In genomic region chr6:53059648-53060589, GRCh38 we compare ENCODE assay signal across 8 cellular contexts. TPM values are rescaled to one million over a fixed set of nuclear protein-coding genes. Genes with fewer than 3 reads are reported as not detected.
DNase-seq lines count a peak whose midpoint lies in the region; ATAC-seq and TF ChIP-seq lines count a peak whose summit lies in the region.

No MANE protein-coding gene starts in this region.

- no peaks in the 10 kb centered on the region for H3K9me3 Mint-ChIP-seq in activated B cell treated with CpG ODN at 0.5 μM for 24 hours

- H3K4me1 ChIP-seq in right cardiac atrium (ENCODE audit: control insufficient read depth, insufficient read depth, low read length) (peaks cover 6% of the 10 kb centered on the region), smooth muscle cell (ENCODE audit: low read depth) (peaks cover 18% of the 10 kb centered on the region)

- POLR2A ChIA-PET in activated B cell treated with CpG ODN at 0.5 μM for 24 hours (lab: Charles Lee) = no interaction called here

- WGBS in right cardiac atrium = 24% methylated on average over 3 of the region's 3 CpGs
- whole genome bisulfite sequencing in smooth muscle cell (ENCODE audit: low lambda C conversion rate) = 53% methylated on average over 3 of the region's 3 CpGs

- peaks cover 65% of the 10 kb centered on the region for H3K4me1 Mint-ChIP-seq in activated B cell treated with CpG ODN at 0.5 μM for 24 hours

- H3K4me3 ChIP-seq in right cardiac atrium (ENCODE audit: low read length) = peak overlapping the region; percentile 63
- H3K4me3 ChIP-seq in smooth muscle cell = peak overlapping the region; percentile 98

- DNase-seq in DMS 273 (lab: John Stamatoyannopoulos, UW; ENCODE audit: unreplicated experiment) (peak; percentile 16), DMS 273 treated with DMSO at 0.1 percent for 48 hours (lab: John Stamatoyannopoulos, UW) (no peak), activated B cell treated with CpG ODN at 0.5 μM for 24 hours (no peak), right cardiac atrium (no peak), smooth muscle cell (lab: John Stamatoyannopoulos, UW; ENCODE audit: unreplicated experiment) (no peak), DMS114 treated with DMSO at 0.1 percent for 48 hours (lab: John Stamatoyannopoulos, UW; ENCODE audit: unreplicated experiment) (no peak), NCI-H2227 (lab: John Stamatoyannopoulos, UW; ENCODE audit: unreplicated experiment) (no peak), T-helper 9 cell (no peak)

- peak overlapping the region; percentile 100 for H2AFZ ChIP-seq in smooth muscle cell (ENCODE audit: low read depth)

- no peak for ATAC-seq in activated B cell treated with CpG ODN at 0.5 μM for 24 hours (ENCODE audit: low read depth)
- ATAC-seq in right cardiac atrium = no peak

- intact Hi-C loops in activated B cell treated with CpG ODN at 0.5 μM for 24 hours (cut with micrococcal nuclease) = no loop called here
- intact Hi-C loops in right cardiac atrium (cut with DNase I) = loop anchor here in 1 of 4 donors (10.0 kb wide), 1 partner anchor 55 kb away; no protein-coding TSS in a partner anchor

- H3F3A ChIP-seq in smooth muscle cell (ENCODE audit: low read depth) = no peaks in the 10 kb centered on the region

- H3K4me3 Mint-ChIP-seq in activated B cell treated with CpG ODN at 0.5 μM for 24 hours = peak overlapping the region; percentile 93

- H3K27me3 ChIP-seq in right cardiac atrium (ENCODE audit: control insufficient read depth, insufficient read depth) (no peaks in the 10 kb centered on the region), smooth muscle cell (ENCODE audit: low read depth) (no peaks in the 10 kb centered on the region)

- H3K79me2 ChIP-seq in smooth muscle cell (ENCODE audit: low read depth) = peaks cover 47% of the 10 kb centered on the region

- no peaks in the 10 kb centered on the region for H3K27me3 Mint-ChIP-seq in activated B cell treated with CpG ODN at 0.5 μM for 24 hours

- H3K9me3 ChIP-seq in right cardiac atrium (ENCODE audit: control insufficient read depth, low read length) (no peaks in the 10 kb centered on the region), smooth muscle cell (replicated peaks; ENCODE audit: low read depth) (no peaks in the 10 kb centered on the region)

- H3K9ac ChIP-seq in smooth muscle cell (ENCODE audit: low read depth) = no peak overlapping the region

- peak overlapping the region; percentile 89 for H3K4me2 ChIP-seq in smooth muscle cell

- H4K20me1 ChIP-seq in smooth muscle cell (ENCODE audit: low read depth) = peaks cover 3% of the 10 kb centered on the region

- H3K36me3 Mint-ChIP-seq in activated B cell treated with CpG ODN at 0.5 μM for 24 hours (ENCODE audit: low read depth) = peaks cover 9% of the 10 kb centered on the region

- no peak for TF ChIP-seq CTCF in activated B cell treated with CpG ODN at 0.5 μM for 24 hours (IDR thresholded peaks at IDR 0.05)
- no peak for TF ChIP-seq CTCF in smooth muscle cell (IDR thresholded peaks at IDR 0.05; ENCODE audit: borderline replicate concordance, insufficient read depth, poor library complexity, severe bottlenecking)

- CTCF ChIA-PET in activated B cell treated with CpG ODN at 0.5 μM for 24 hours (lab: Charles Lee) = no interaction called here

- no peaks in the 10 kb centered on the region for H3K36me3 ChIP-seq in smooth muscle cell (ENCODE audit: low read depth)

- H3K27ac Mint-ChIP-seq in activated B cell treated with CpG ODN at 0.5 μM for 24 hours = peak overlapping the region; percentile 88

- H3K27ac ChIP-seq in right cardiac atrium (ENCODE audit: low read length) = peak overlapping the region; percentile 51
- no peak overlapping the region for H3K27ac ChIP-seq in smooth muscle cell (ENCODE audit: low read depth)

RNA-seq across cellular contexts. Expression of gene CILK1, which starts 1.7 kb away (rescaled TPM):
- total RNA-seq in activated B cell treated with CpG ODN at 0.5 μM for 24 hours (6.8 and 7.6 TPM in 2 replicates), right cardiac atrium (10 to 100 TPM in 1 of 4 donors, 1 to 10 TPM in 3; 7.0 to 10.7 (median 8.3) TPM), smooth muscle cell (16.4 and 18.5 TPM in 2 replicates)
- polyA plus RNA-seq in right cardiac atrium (4.1 TPM), smooth muscle cell (6.5 and 10.2 TPM in 2 replicates)

RNA-seq across cellular contexts. Expression of gene FBXO9, which starts 5.3 kb away (rescaled TPM):
- total RNA-seq in activated B cell treated with CpG ODN at 0.5 μM for 24 hours = 53.5 and 62.1 TPM in 2 replicates
- 100 to 1,000 TPM in 2 of 4 donors, 10 to 100 TPM in 2; 79.9 to 118 (median 103) TPM for total RNA-seq in right cardiac atrium
- polyA plus RNA-seq in right cardiac atrium = 33.8 TPM
- total RNA-seq in smooth muscle cell = 25.3 and 25.5 TPM in 2 replicates
- 55.1 and 57.2 TPM in 2 replicates for polyA plus RNA-seq in smooth muscle cell
